In genomic region chr11:74948546-74948897, GRCh38 we compare ENCODE assay signal across 1 cellular context.
TF ChIP-seq lines count a peak whose summit lies in the region.

No MANE protein-coding gene starts in this region.

TF ChIP-seq in HCT116, 20 proteins besides CTCF, POLR2A, EP300 and RAD21 (continued from another document):
- TF ChIP-seq POLR2AphosphoS5 (IDR thresholded peaks at IDR 0.05; ENCODE audit: low read depth, low read length) (no peak), SP1 (IDR thresholded peaks at IDR 0.05; ENCODE audit: low read depth) (no peak), SRF (IDR thresholded peaks at IDR 0.05; ENCODE audit: low read depth) (no peak), EGR1 (IDR thresholded peaks at IDR 0.05; ENCODE audit: low read depth) (no peak), EZH2phosphoT487 (IDR thresholded peaks at IDR 0.05; ENCODE audit: borderline replicate concordance) (no peak), ELF1 (IDR thresholded peaks at IDR 0.05; ENCODE audit: borderline replicate concordance, low read depth) (no peak), REST (IDR thresholded peaks at IDR 0.05; ENCODE audit: low read depth) (no peak), FOSL1 (IDR thresholded peaks at IDR 0.05; ENCODE audit: low read depth) (no peak)
TF ChIP-seq in HCT116: peak in this region for 0.
